In genomic region chr15:81091889-81092558, GRCh38 we compare ENCODE assay signal across 10 cellular contexts. TPM values are rescaled to one million over a fixed set of nuclear protein-coding genes. Genes with fewer than 3 reads are reported as not detected.
DNase-seq lines count a peak whose midpoint lies in the region; ATAC-seq, FAIRE-seq and TF ChIP-seq lines count a peak whose summit lies in the region.
"Had no signal": no experiment of that assay in that cellular context is flagged by ENCODE, and none has a peak within 500 bp of the region (broad histone marks: within the 10 kb centered on the region; RNA-seq: fewer than 3 reads in every experiment).

No MANE protein-coding gene starts in this region.

- no peaks in the 10 kb centered on the region for H3K79me2 ChIP-seq in astrocyte (ENCODE audit: insufficient read depth, low read length)

- H3K4me3 ChIP-seq in astrocyte (ENCODE audit: insufficient read depth, low read depth, low read length) (no peak overlapping the region), kidney (ENCODE audit: low read length in 2 of 2) (peak overlapping the region in 1 of 2 donors; percentile 21)

- peak overlapping the region; percentile 93 for H3K27ac Mint-ChIP-seq in astrocyte (ENCODE audit: unreplicated experiment)

- H3K9me3 Mint-ChIP-seq in astrocyte (ENCODE audit: unreplicated experiment) = no peaks in the 10 kb centered on the region

- H3K9me3 ChIP-seq in astrocyte (ENCODE audit: insufficient read depth, low read depth, low read length) (no peaks in the 10 kb centered on the region), kidney (ENCODE audit: control insufficient read depth in 1 of 2, low read length in 2 of 2) (no peaks in the 10 kb centered on the region)

- H2AFZ ChIP-seq in astrocyte (ENCODE audit: low read depth, low read length) = peak overlapping the region; percentile 30

- no peaks in the 10 kb centered on the region for H3K36me3 Mint-ChIP-seq in astrocyte (ENCODE audit: low read depth, unreplicated experiment)

- H3K27me3 ChIP-seq in astrocyte (ENCODE audit: insufficient read depth, low read length) = no peaks in the 10 kb centered on the region

- peak; percentile 87 for ATAC-seq in Right ventricle myocardium inferior
- ATAC-seq in HG02642 (IDR thresholded peaks at IDR 0.05; ENCODE audit: poor library complexity, unreplicated experiment) = no peak

- H3K27me3 Mint-ChIP-seq in astrocyte (ENCODE audit: low read depth, unreplicated experiment) = peaks cover 3% of the 10 kb centered on the region

- peak overlapping the region; percentile 79 for H3K4me2 ChIP-seq in astrocyte (ENCODE audit: low read length)

- intact Hi-C loops in Right ventricle myocardium inferior (cut with DNase I) = loop anchor here (5.0 kb wide), 1 partner anchor 60 kb away; no protein-coding TSS in a partner anchor
- intact Hi-C loops in cardiac septum (cut with DNase I) = no loop called here
- intact Hi-C loops in kidney (cut with DNase I) = no loop called here

- H4K20me1 ChIP-seq in astrocyte (ENCODE audit: insufficient read depth, low read length) = no peaks in the 10 kb centered on the region

- H3K9ac ChIP-seq in astrocyte (ENCODE audit: low read length) (peak overlapping the region; percentile 67), kidney (ENCODE audit: low read length in 2 of 2) (no peak overlapping the region)

- DNase-seq in Right ventricle myocardium inferior (ENCODE audit: missing footprints) (no peak), cardiac septum (ENCODE audit: low spot score) (no peak), astrocyte (ENCODE audit: low read depth) (peak; percentile 94), islet precursor cell (peak; percentile 80), NOMO-1 treated with dmso at 0.1 percent for 144 hours (lab: John Stamatoyannopoulos, UW; ENCODE audit: unreplicated experiment) (no peak), kidney (no peak), DMS79 treated with DMSO at 0.1 percent for 48 hours (lab: John Stamatoyannopoulos, UW) (no peak)
- DNase-seq: H7 had no signal

- TF ChIP-seq CTCF in astrocyte (IDR thresholded peaks at IDR 0.05; ENCODE audit: insufficient read depth, low read depth, low read length) (no peak), kidney (IDR thresholded peaks at IDR 0.05; ENCODE audit: borderline replicate concordance, extremely low read depth, insufficient read depth) (no peak)

- H3K4me3 Mint-ChIP-seq in astrocyte (ENCODE audit: unreplicated experiment) = peak overlapping the region; percentile 30

- FAIRE-seq in astrocyte (lab: Jason Lieb, UNC) (peak; percentile 99), kidney (lab: Jason Lieb, UNC) (no peak)

- no peaks in the 10 kb centered on the region for H3K36me3 ChIP-seq in astrocyte (ENCODE audit: insufficient read depth, low read length)
- H3K36me3 ChIP-seq in kidney (ENCODE audit: control insufficient read depth in 1 of 2, insufficient read depth in 2 of 2, low read length in 2 of 2) = no peaks in the 10 kb centered on the region

- H3K4me1 ChIP-seq in astrocyte (ENCODE audit: insufficient read depth, low read length) = peaks cover 14% of the 10 kb centered on the region
- peaks cover 0 to 3% of the 10 kb centered on the region in 2 donors for H3K4me1 ChIP-seq in kidney (ENCODE audit: control insufficient read depth in 1 of 2, insufficient read depth in 1 of 2, low read depth in 1 of 2, low read length in 2 of 2)

- peak overlapping the region; percentile 88 for H3K27ac ChIP-seq in astrocyte (ENCODE audit: low read depth, low read length)
- no peak overlapping the region for H3K27ac ChIP-seq in kidney (ENCODE audit: low read depth in 2 of 2, low read length in 2 of 2)

- peaks cover 15% of the 10 kb centered on the region for H3K4me1 Mint-ChIP-seq in astrocyte (ENCODE audit: low read depth, unreplicated experiment)

RNA-seq across cellular contexts. Expression of gene CFAP161, which starts 42.0 kb away (rescaled TPM):
- total RNA-seq in Right ventricle myocardium inferior (0.38 TPM), cardiac septum (1.7 TPM), astrocyte (0.27 TPM in 1 of 2 replicates, not detected in the other), kidney (0.50 TPM)
- not detected for polyA plus RNA-seq in kidney (ENCODE audit: insufficient read depth, low read depth, low replicate concordance)
- polyA plus RNA-seq: urinary bladder had no signal

Comparison
In these comparisons a context has a peak if more than half of its experiments do, and no peak if none do; other contexts are left out.
1. DNase-seq: peak in astrocyte (single experiment) and islet precursor cell (single experiment); none in Right ventricle myocardium inferior (single experiment), cardiac septum (single experiment), NOMO-1 treated with dmso at 0.1 percent for 144 hours (single experiment), kidney (single experiment) and DMS79 treated with DMSO at 0.1 percent for 48 hours (single experiment).